In genomic region chr4:87506974-87507701, GRCh38 we compare ENCODE assay signal across 1 cellular context.
TF ChIP-seq lines count a peak whose summit lies in the region.

No MANE protein-coding gene starts in this region.

TF ChIP-seq in WTC11, 78 proteins besides CTCF, POLR2A, EP300 and RAD21 (continued from another document):
- TF ChIP-seq ATF3 (CRISPR knock-in tag; conservative IDR thresholded peaks at IDR 0.05) (no peak), ZNF425 (CRISPR knock-in tag; conservative IDR thresholded peaks at IDR 0.05) (no peak)
